Comparison of ENCODE assay signal across 13 cellular contexts in genomic region chr1:230222678-230223077, GRCh38.
DNase-seq lines count a peak whose midpoint lies in the region; ATAC-seq, FAIRE-seq and TF ChIP-seq lines count a peak whose summit lies in the region.
"Had no signal": no experiment of that assay in that cellular context is flagged by ENCODE, and none has a peak within 500 bp of the region (broad histone marks: within the 10 kb centered on the region; RNA-seq: fewer than 3 reads in every experiment).

No MANE protein-coding gene starts in this region.

- H3K4me3 Mint-ChIP-seq in activated CD8-positive, alpha-beta T cell treated with anti-CD3 and anti-CD28 coated beads for 36 hours: no peak overlapping the region
- H3K4me3 Mint-ChIP-seq in activated CD8-positive, alpha-beta T cell treated with anti-CD3 and anti-CD28 coated beads, Interleukin-2, amount 10 ng/mL, durations not matched to agents 7 days and 5 days: no peak overlapping the region
- H3K4me3 Mint-ChIP-seq: activated CD4-positive, alpha-beta T cell treated with anti-CD3 and anti-CD28 coated beads, Interleukin-2, amount 10 ng/mL, durations not matched to agents 7 days and 5 days had no signal

- intact Hi-C loops in activated CD8-positive, alpha-beta T cell treated with anti-CD3 and anti-CD28 coated beads for 36 hours (cut with micrococcal nuclease): no loop called here
- intact Hi-C loops in tibial artery (cut with DNase I; ENCODE audit: low total_unique reads): no loop called here

- H3K27me3 ChIP-seq in MG63: no peaks in the 10 kb centered on the region
- H3K27me3 ChIP-seq in tibial artery: no peaks in the 10 kb centered on the region

- no peaks in the 10 kb centered on the region for H3K9me3 ChIP-seq in MG63
- no peaks in the 10 kb centered on the region for H3K9me3 ChIP-seq in tibial artery

- no peaks in the 10 kb centered on the region for H3K36me3 ChIP-seq in MG63
- no peaks in the 10 kb centered on the region for H3K36me3 ChIP-seq in tibial artery

- TF ChIP-seq POLR2A in GM12891 (IDR thresholded peaks at IDR 0.05; ENCODE audit: low read depth, low read length): no peak

- H3K36me3 Mint-ChIP-seq in activated CD8-positive, alpha-beta T cell treated with anti-CD3 and anti-CD28 coated beads for 36 hours (ENCODE audit: low read depth): peaks cover 8% of the 10 kb centered on the region
- H3K36me3 Mint-ChIP-seq in activated CD8-positive, alpha-beta T cell treated with anti-CD3 and anti-CD28 coated beads, Interleukin-2, amount 10 ng/mL, durations not matched to agents 7 days and 5 days (ENCODE audit: low read depth): no peaks in the 10 kb centered on the region

- H3K27ac ChIP-seq in tibial artery: peak overlapping the region; percentile 71 to 87
- H3K27ac ChIP-seq: parathyroid adenoma had no signal

- H3K4me3 ChIP-seq in MG63 (peak overlapping the region; percentile 12), fibroblast of mammary gland (ENCODE audit: control insufficient read depth, low read depth, low read length) (no peak overlapping the region), tibial artery (peak overlapping the region; percentile 21 to 29)

- H3K27ac Mint-ChIP-seq in activated CD8-positive, alpha-beta T cell treated with anti-CD3 and anti-CD28 coated beads for 36 hours: no peak overlapping the region
- H3K27ac Mint-ChIP-seq in activated CD8-positive, alpha-beta T cell treated with anti-CD3 and anti-CD28 coated beads, Interleukin-2, amount 10 ng/mL, durations not matched to agents 7 days and 5 days: no peak overlapping the region
- H3K27ac Mint-ChIP-seq: activated CD4-positive, alpha-beta T cell treated with anti-CD3 and anti-CD28 coated beads, Interleukin-2, amount 10 ng/mL, durations not matched to agents 7 days and 5 days had no signal

- POLR2A ChIA-PET in activated CD8-positive, alpha-beta T cell treated with anti-CD3 and anti-CD28 coated beads for 36 hours (lab: Charles Lee): interaction anchor here (1.3 kb wide), 1 partner anchor 9 kb away, joined by 3 read pairs; no protein-coding TSS in a partner anchor
- POLR2A ChIA-PET in activated CD8-positive, alpha-beta T cell treated with anti-CD3 and anti-CD28 coated beads, Interleukin-2, amount 10 ng/mL, durations not matched to agents 7 days and 5 days (lab: Charles Lee): no interaction called here

- no peak for FAIRE-seq in GM12891 (lab: Jason Lieb, UNC)
- FAIRE-seq: A204.1 had no signal

- DNase-seq in activated CD8-positive, alpha-beta T cell treated with anti-CD3 and anti-CD28 coated beads for 36 hours: no peak
- DNase-seq in activated CD8-positive, alpha-beta T cell treated with anti-CD3 and anti-CD28 coated beads, Interleukin-2, amount 10 ng/mL, durations not matched to agents 7 days and 5 days: no peak
- no peak for DNase-seq in MG63
- DNase-seq in fibroblast of mammary gland (ENCODE audit: low read depth): peak; percentile 41
- DNase-seq in tibial artery: no peak
- no peak for DNase-seq in GM12891 (ENCODE audit: insufficient read length, low spot score)
- no peak for DNase-seq in A172 (ENCODE audit: low spot score)
- no peak for DNase-seq in GM20000 (ENCODE audit: low spot score)
- DNase-seq: activated CD4-positive, alpha-beta T cell treated with anti-CD3 and anti-CD28 coated beads, Interleukin-2, amount 10 ng/mL, durations not matched to agents 7 days and 5 days; NCI-H187 treated with DMSO at 0.1 percent for 48 hours; stimulated activated CD4-positive, alpha-beta T cell treated with anti-CD3 and anti-CD28 coated beads, Interleukin-2, amount 100 ng/mL, for 48 hours had no signal

- no peaks in the 10 kb centered on the region for H3K9me3 Mint-ChIP-seq in activated CD8-positive, alpha-beta T cell treated with anti-CD3 and anti-CD28 coated beads for 36 hours
- H3K9me3 Mint-ChIP-seq in activated CD8-positive, alpha-beta T cell treated with anti-CD3 and anti-CD28 coated beads, Interleukin-2, amount 10 ng/mL, durations not matched to agents 7 days and 5 days (ENCODE audit: insufficient read depth): no peaks in the 10 kb centered on the region
- H3K9me3 Mint-ChIP-seq: activated CD4-positive, alpha-beta T cell treated with anti-CD3 and anti-CD28 coated beads, Interleukin-2, amount 10 ng/mL, durations not matched to agents 7 days and 5 days had no signal

- peaks cover 0 to 79% (median 36%) of the 10 kb centered on the region in 4 donors for H3K4me1 ChIP-seq in tibial artery
- H3K4me1 ChIP-seq: parathyroid adenoma had no signal

- no peak for TF ChIP-seq CTCF in activated CD8-positive, alpha-beta T cell treated with anti-CD3 and anti-CD28 coated beads for 36 hours (IDR thresholded peaks at IDR 0.05)
- TF ChIP-seq CTCF in fibroblast of mammary gland (conservative IDR thresholded peaks at IDR 0.05; ENCODE audit: control insufficient read depth, insufficient read depth, low read depth, low read length): peak; percentile 34
- peak in 1 of 2 experiments; percentile 6 for TF ChIP-seq CTCF in tibial artery (IDR thresholded peaks at IDR 0.05)
- TF ChIP-seq CTCF in GM20000 (IDR thresholded peaks at IDR 0.05; ENCODE audit: extremely low read depth, missing control alignments): no peak

- CTCF ChIA-PET in activated CD8-positive, alpha-beta T cell treated with anti-CD3 and anti-CD28 coated beads for 36 hours (lab: Charles Lee): interaction anchor here (1.2 kb wide), 1 partner anchor 157 kb away, joined by 3 read pairs; no protein-coding TSS in a partner anchor
- CTCF ChIA-PET in activated CD8-positive, alpha-beta T cell treated with anti-CD3 and anti-CD28 coated beads, Interleukin-2, amount 10 ng/mL, durations not matched to agents 7 days and 5 days (lab: Charles Lee): interaction anchor here (1.0 to 3.0 kb wide), 4 partner anchors 8 to 56 kb away, joined by 3 to 6 read pairs (median 5); no protein-coding TSS in a partner anchor

- peaks cover 15% of the 10 kb centered on the region for H3K4me1 Mint-ChIP-seq in activated CD8-positive, alpha-beta T cell treated with anti-CD3 and anti-CD28 coated beads for 36 hours (ENCODE audit: low read depth)
- H3K4me1 Mint-ChIP-seq in activated CD8-positive, alpha-beta T cell treated with anti-CD3 and anti-CD28 coated beads, Interleukin-2, amount 10 ng/mL, durations not matched to agents 7 days and 5 days (ENCODE audit: low read depth): no peaks in the 10 kb centered on the region

- ATAC-seq in activated CD8-positive, alpha-beta T cell treated with anti-CD3 and anti-CD28 coated beads for 36 hours: peak; percentile 39
- no peak for ATAC-seq in activated CD8-positive, alpha-beta T cell treated with anti-CD3 and anti-CD28 coated beads, Interleukin-2, amount 10 ng/mL, durations not matched to agents 7 days and 5 days

- H3K27me3 Mint-ChIP-seq in activated CD8-positive, alpha-beta T cell treated with anti-CD3 and anti-CD28 coated beads for 36 hours: no peaks in the 10 kb centered on the region
- no peaks in the 10 kb centered on the region for H3K27me3 Mint-ChIP-seq in activated CD8-positive, alpha-beta T cell treated with anti-CD3 and anti-CD28 coated beads, Interleukin-2, amount 10 ng/mL, durations not matched to agents 7 days and 5 days (ENCODE audit: low read depth)
- H3K27me3 Mint-ChIP-seq: activated CD4-positive, alpha-beta T cell treated with anti-CD3 and anti-CD28 coated beads, Interleukin-2, amount 10 ng/mL, durations not matched to agents 7 days and 5 days had no signal

TF ChIP-seq in GM12891, 5 proteins besides CTCF, POLR2A, EP300 and RAD21:
- TF ChIP-seq SPI1 (IDR thresholded peaks at IDR 0.05; ENCODE audit: low read depth, low read length) (no peak), PAX5 (IDR thresholded peaks at IDR 0.05; ENCODE audit: insufficient read depth, low read length, severe bottlenecking) (no peak), POLR2AphosphoS5 (IDR thresholded peaks at IDR 0.05; ENCODE audit: low read depth, low read length) (no peak), TAF1 (IDR thresholded peaks at IDR 0.05; ENCODE audit: low read depth, low read length) (no peak), POU2F2 (IDR thresholded peaks at IDR 0.05; ENCODE audit: low read depth, low read length) (no peak)
